In genomic region chr11:111018571-111018970, GRCh38 we compare ENCODE assay signal across 29 cellular contexts.
DNase-seq lines count a peak whose midpoint lies in the region; ATAC-seq and TF ChIP-seq lines count a peak whose summit lies in the region.
"Had no signal": no experiment of that assay in that cellular context is flagged by ENCODE, and none has a peak within 500 bp of the region (broad histone marks: within the 10 kb centered on the region; RNA-seq: fewer than 3 reads in every experiment).

No MANE protein-coding gene starts in this region.

- H3K9me3 Mint-ChIP-seq in stimulated activated naive B cell treated with anti-CD40 and anti-IgM and Interleukin-4, amounts not matched to agents 10 μg/mL and 1 μg/mL and 100 μg/mL, for 72 hours, result peaks cover 0 to 2% of the 10 kb centered on the region in 2 donors
- H3K9me3 Mint-ChIP-seq: activated naive CD4-positive, alpha-beta T cell treated with anti-CD3 and anti-CD28 coated beads, Interleukin-2, amount 50 U/mL, for 72 hours; activated T-helper 2 cell treated with anti-CD3 and anti-CD28 coated beads, Interferon-gamma antibody, Interleukin-2, Interleukin-4, amounts not matched to agents 10 μg/mL and 5 μg/mL and 100 μg/mL, durations not matched to agents 14 hours and 24 hours and 36 hours; effector memory CD8-positive, alpha-beta T cell; memory B cell; stimulated activated effector memory CD8-positive, alpha-beta T cell treated with anti-CD3 and anti-CD28 coated beads, Interleukin-12 subunit alpha, Interleukin-12 subunit beta, amount 100 ng/mL, for 72 hours had no signal

- H3K4me1 ChIP-seq in subcutaneous abdominal adipose tissue (ENCODE audit: control insufficient read depth in 5 of 5, insufficient read depth in 5 of 5, low read length in 5 of 5) (peaks cover 0 to 23% (median 14%) of the 10 kb centered on the region in 5 donors), suprapubic skin (peaks cover 4% of the 10 kb centered on the region)

- no peak overlapping the region for H3K27ac Mint-ChIP-seq in stimulated activated naive B cell treated with anti-CD40 and anti-IgM and Interleukin-4, amounts not matched to agents 10 μg/mL and 1 μg/mL and 100 μg/mL, for 72 hours
- H3K27ac Mint-ChIP-seq: activated naive CD4-positive, alpha-beta T cell treated with anti-CD3 and anti-CD28 coated beads, Interleukin-2, amount 50 U/mL, for 72 hours; activated T-helper 2 cell treated with anti-CD3 and anti-CD28 coated beads, Interferon-gamma antibody, Interleukin-2, Interleukin-4, amounts not matched to agents 10 μg/mL and 5 μg/mL and 100 μg/mL, durations not matched to agents 14 hours and 24 hours and 36 hours; effector memory CD8-positive, alpha-beta T cell; memory B cell; stimulated activated effector memory CD8-positive, alpha-beta T cell treated with anti-CD3 and anti-CD28 coated beads, Interleukin-12 subunit alpha, Interleukin-12 subunit beta, amount 100 ng/mL, for 72 hours had no signal

- no peak for TF ChIP-seq EP300 in suprapubic skin (IDR thresholded peaks at IDR 0.05)

- peaks cover 10 to 18% of the 10 kb centered on the region in 2 donors for H3K4me1 Mint-ChIP-seq in stimulated activated naive B cell treated with anti-CD40 and anti-IgM and Interleukin-4, amounts not matched to agents 10 μg/mL and 1 μg/mL and 100 μg/mL, for 72 hours
- H3K4me1 Mint-ChIP-seq: stimulated activated effector memory CD8-positive, alpha-beta T cell treated with anti-CD3 and anti-CD28 coated beads, Interleukin-12 subunit alpha, Interleukin-12 subunit beta, amount 100 ng/mL, for 72 hours had no signal

- DNase-seq in NOMO-1 treated with DMSO at 0.1 percent for 48 hours (lab: John Stamatoyannopoulos, UW; ENCODE audit: unreplicated experiment) (peak; percentile 48), NOMO-1 treated with dmso at 0.1 percent for 144 hours (lab: John Stamatoyannopoulos, UW; ENCODE audit: unreplicated experiment) (no peak), SKM-1 (lab: John Stamatoyannopoulos, UW; ENCODE audit: unreplicated experiment) (peak; percentile 4), fibroblast of mammary gland (ENCODE audit: low read depth) (peak; percentile 77), suprapubic skin (ENCODE audit: low spot score in 2 of 2) (no peak), GM13976 (ENCODE audit: low spot score) (no peak)
- DNase-seq in stimulated activated naive B cell treated with anti-CD40 and anti-IgM and Interleukin-4, amounts not matched to agents 10 μg/mL and 1 μg/mL and 100 μg/mL, for 72 hours, result no peak
- DNase-seq: activated CD4-positive, alpha-beta T cell treated with anti-CD3 and anti-CD28 coated beads for 4 hours; activated CD8-positive, alpha-beta memory T cell treated with anti-CD3 and anti-CD28 coated beads for 24 hours; activated T-cell treated with anti-CD3 and anti-CD28 coated beads for 4 hours; aorta; central memory CD4-positive, alpha-beta T cell; effector memory CD8-positive, alpha-beta T cell; erythroblast; NCI-H1417; NCI-H2029 treated with DMSO at 0.1 percent for 48 hours; NK-92 treated with Interleukin-12 subunit alpha and Interleukin-12 subunit beta, amount 100 ng/mL, for 24 hours; SHP77; T1000; WERI-Rb-1 had no signal

- TF ChIP-seq POLR2A in suprapubic skin (IDR thresholded peaks at IDR 0.05), result no peak

- H3K4me3 ChIP-seq in fibroblast of mammary gland (ENCODE audit: control insufficient read depth, low read depth, low read length), result no peak overlapping the region
- H3K4me3 ChIP-seq in subcutaneous abdominal adipose tissue (ENCODE audit: low read depth in 1 of 5, low read length in 5 of 5), result no peak overlapping the region
- H3K4me3 ChIP-seq in suprapubic skin, result no peak overlapping the region
- H3K4me3 ChIP-seq: hepatocyte had no signal

- H3K9me3 ChIP-seq in subcutaneous abdominal adipose tissue (ENCODE audit: control insufficient read depth in 5 of 5, low read length in 5 of 5) (no peaks in the 10 kb centered on the region), suprapubic skin (no peaks in the 10 kb centered on the region)

- in situ Hi-C loops in GM13976 (cut with MboI; ENCODE audit: low sequenced_read_pairs, unreplicated experiment), result no loop called here

- H3K36me3 Mint-ChIP-seq in stimulated activated naive B cell treated with anti-CD40 and anti-IgM and Interleukin-4, amounts not matched to agents 10 μg/mL and 1 μg/mL and 100 μg/mL, for 72 hours, result peaks cover 0 to 4% of the 10 kb centered on the region in 2 donors
- H3K36me3 Mint-ChIP-seq: activated naive CD4-positive, alpha-beta T cell treated with anti-CD3 and anti-CD28 coated beads, Interleukin-2, amount 50 U/mL, for 72 hours; stimulated activated effector memory CD8-positive, alpha-beta T cell treated with anti-CD3 and anti-CD28 coated beads, Interleukin-12 subunit alpha, Interleukin-12 subunit beta, amount 100 ng/mL, for 72 hours had no signal

- H3K36me3 ChIP-seq in subcutaneous abdominal adipose tissue (ENCODE audit: control insufficient read depth in 5 of 5, insufficient read depth in 5 of 5, low read length in 5 of 5) (no peaks in the 10 kb centered on the region), suprapubic skin (no peaks in the 10 kb centered on the region)
- H3K36me3 ChIP-seq: WERI-Rb-1 had no signal

- peaks cover 13 to 28% of the 10 kb centered on the region in 2 donors for H3K27me3 Mint-ChIP-seq in stimulated activated naive B cell treated with anti-CD40 and anti-IgM and Interleukin-4, amounts not matched to agents 10 μg/mL and 1 μg/mL and 100 μg/mL, for 72 hours

- TF ChIP-seq CTCF in fibroblast of mammary gland (conservative IDR thresholded peaks at IDR 0.05; ENCODE audit: control insufficient read depth, insufficient read depth, low read depth, low read length), result no peak
- no peak for TF ChIP-seq CTCF in suprapubic skin (IDR thresholded peaks at IDR 0.05)
- TF ChIP-seq CTCF in GM13976 (IDR thresholded peaks at IDR 0.05; ENCODE audit: borderline replicate concordance, control extremely low read depth, extremely low read depth, insufficient read depth, missing control alignments), result no peak

- H3K27ac ChIP-seq in subcutaneous abdominal adipose tissue (ENCODE audit: low read depth, low read length) (peak overlapping the region; percentile 82), suprapubic skin (no peak overlapping the region)
- H3K27ac ChIP-seq: 22Rv1, C4-2B, hepatocyte, WERI-Rb-1 had no signal

- WGBS in suprapubic skin, result 69% methylated on average over 2 of the region's 2 CpGs

- no peak overlapping the region for H3K4me3 Mint-ChIP-seq in stimulated activated naive B cell treated with anti-CD40 and anti-IgM and Interleukin-4, amounts not matched to agents 10 μg/mL and 1 μg/mL and 100 μg/mL, for 72 hours
- H3K4me3 Mint-ChIP-seq: effector memory CD8-positive, alpha-beta T cell; memory B cell; stimulated activated effector memory CD8-positive, alpha-beta T cell treated with anti-CD3 and anti-CD28 coated beads, Interleukin-12 subunit alpha, Interleukin-12 subunit beta, amount 100 ng/mL, for 72 hours had no signal

- no peak overlapping the region for H3K9ac ChIP-seq in subcutaneous abdominal adipose tissue (ENCODE audit: low read length in 5 of 5)

- no peak for ATAC-seq in stimulated activated naive B cell treated with anti-CD40 and anti-IgM and Interleukin-4, amounts not matched to agents 10 μg/mL and 1 μg/mL and 100 μg/mL, for 72 hours (replicated peaks)
- ATAC-seq: activated naive CD4-positive, alpha-beta T cell treated with anti-CD3 and anti-CD28 coated beads, Interleukin-2, amount 50 U/mL, for 72 hours; effector memory CD8-positive, alpha-beta T cell; Panc1 had no signal

- H3K27me3 ChIP-seq in subcutaneous abdominal adipose tissue (ENCODE audit: control insufficient read depth in 5 of 5, insufficient read depth in 4 of 5, low read length in 5 of 5), result no peaks in the 10 kb centered on the region
- no peaks in the 10 kb centered on the region for H3K27me3 ChIP-seq in suprapubic skin
- H3K27me3 ChIP-seq: hepatocyte had no signal

Comparison
In these comparisons a context has a peak if more than half of its experiments do, and no peak if none do; other contexts are left out.
1. DNase-seq: peak in NOMO-1 treated with DMSO at 0.1 percent for 48 hours (single experiment), SKM-1 (single experiment) and fibroblast of mammary gland (single experiment); none in NOMO-1 treated with dmso at 0.1 percent for 144 hours (single experiment), stimulated activated naive B cell treated with anti-CD40 and anti-IgM and Interleukin-4, amounts not matched to agents 10 μg/mL and 1 μg/mL and 100 μg/mL, for 72 hours (single experiment), suprapubic skin (0 of 2) and GM13976 (single experiment).